ENCODE assay signal across 22 cellular contexts in the genomic region with DNA sequence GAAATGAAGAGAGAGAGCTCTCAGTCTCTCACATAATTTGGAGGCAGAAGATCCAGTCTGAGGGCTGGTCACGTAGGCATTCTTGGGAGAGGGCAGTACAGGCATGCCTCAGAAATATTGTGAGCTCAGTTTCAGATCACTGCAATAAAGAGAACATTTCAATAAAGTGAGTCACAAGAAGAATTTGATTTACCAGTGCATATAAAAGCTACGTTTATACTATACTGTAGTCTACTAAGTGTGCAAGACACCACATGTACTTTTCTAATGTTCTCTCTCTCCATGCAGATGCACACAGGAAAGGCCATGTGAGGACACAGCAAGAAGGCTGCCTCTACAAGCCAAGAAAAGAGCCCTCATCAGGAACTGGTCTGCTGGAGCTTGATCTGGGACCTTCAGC.
DNase-seq lines count a peak whose midpoint lies in the region; ATAC-seq, FAIRE-seq and TF ChIP-seq lines count a peak whose summit lies in the region.
"Had no signal": no experiment of that assay in that cellular context is flagged by ENCODE, and none has a peak within 500 bp of the region (broad histone marks: within the 10 kb centered on the region; RNA-seq: fewer than 3 reads in every experiment).

No MANE protein-coding gene starts in this region.

- H3K27me3 ChIP-seq in bronchial epithelial cell (ENCODE audit: control insufficient read depth, insufficient read depth, low read length) (no peaks in the 10 kb centered on the region), foreskin keratinocyte (no peaks in the 10 kb centered on the region), endodermal cell (ENCODE audit: control insufficient read depth, insufficient read depth, low read length, poor library complexity, severe bottlenecking) (no peaks in the 10 kb centered on the region)
- H3K27me3 ChIP-seq: BLaER1, MG63, SJCRH30 had no signal

- peak; percentile 7 for FAIRE-seq in bronchial epithelial cell (lab: Jason Lieb, UNC)
- FAIRE-seq: G401.6, GM12878, GM18507 had no signal

- no peak overlapping the region for H3K9ac ChIP-seq in endodermal cell (ENCODE audit: extremely low read depth, low read length, poor library complexity, severe bottlenecking)
- H3K9ac ChIP-seq: BLaER1 had no signal

- peaks cover 37% of the 10 kb centered on the region for H3K4me1 ChIP-seq in foreskin keratinocyte
- no peaks in the 10 kb centered on the region for H3K4me1 ChIP-seq in endodermal cell (ENCODE audit: control insufficient read depth, insufficient read depth, low read length)
- H3K4me1 ChIP-seq: BLaER1, SJCRH30 had no signal

- H3K9me3 Mint-ChIP-seq in endodermal cell = no peaks in the 10 kb centered on the region

- TF ChIP-seq CTCF in bronchial epithelial cell (IDR thresholded peaks at IDR 0.05; ENCODE audit: insufficient read depth, low read length, severe bottlenecking) = no peak
- TF ChIP-seq CTCF in foreskin keratinocyte (conservative IDR thresholded peaks at IDR 0.05) = peak; percentile 34
- no peak for TF ChIP-seq CTCF in endodermal cell (conservative IDR thresholded peaks at IDR 0.05)

- no peaks in the 10 kb centered on the region for H3K27me3 Mint-ChIP-seq in endodermal cell (ENCODE audit: insufficient read depth)

- H3K27ac Mint-ChIP-seq in endodermal cell = no peak overlapping the region
- H3K27ac Mint-ChIP-seq: CD8-positive, alpha-beta T cell had no signal

- H3K27ac ChIP-seq in foreskin keratinocyte (peak overlapping the region; percentile 82), endodermal cell (ENCODE audit: low read depth, low read length) (no peak overlapping the region)
- H3K27ac ChIP-seq: BLaER1, SJCRH30 had no signal

- no peaks in the 10 kb centered on the region for H3K4me1 Mint-ChIP-seq in endodermal cell

- H3K36me3 ChIP-seq in bronchial epithelial cell (ENCODE audit: control insufficient read depth, insufficient read depth, low read length) (no peaks in the 10 kb centered on the region), endodermal cell (ENCODE audit: control insufficient read depth, insufficient read depth, low read length) (no peaks in the 10 kb centered on the region)
- H3K36me3 ChIP-seq: BLaER1, MG63, SJCRH30 had no signal

- ATAC-seq in foreskin keratinocyte (peak; percentile 88), GM18909 (IDR thresholded peaks at IDR 0.05; ENCODE audit: poor library complexity, unreplicated experiment) (no peak)
- no peak for ATAC-seq in stimulated activated naive CD8-positive, alpha-beta T cell treated with anti-CD3 and anti-CD28 coated beads, Interleukin-15, Interleukin-2, amounts not matched to agents 100 U/mL and 50 U/mL, for 24 hours
- ATAC-seq: CD8-positive, alpha-beta T cell; GM12878 had no signal

- 89 to 90% methylated on average over 1 to 2 of the region's 2 CpGs for WGBS in endodermal cell (ENCODE audit: insufficient coverage in 1 of 2, insufficient read length in 1 of 2), 2 experiments

- H3K36me3 Mint-ChIP-seq in endodermal cell (ENCODE audit: low read depth) = no peaks in the 10 kb centered on the region
- H3K36me3 Mint-ChIP-seq: CD8-positive, alpha-beta T cell had no signal

- DNase-seq in EH (ENCODE audit: low read depth) = peak; percentile 88
- DNase-seq in M059J (ENCODE audit: low read depth) = peak; percentile 61
- DNase-seq in bronchial epithelial cell (ENCODE audit: low read depth) = peak; percentile 89
- peak; percentile 87 to 94 for DNase-seq in foreskin keratinocyte
- no peak for DNase-seq in NCI-H2196 treated with DMSO at 0.1 percent for 48 hours (lab: John Stamatoyannopoulos, UW; ENCODE audit: unreplicated experiment)
- no peak for DNase-seq in stimulated activated naive CD8-positive, alpha-beta T cell treated with anti-CD3 and anti-CD28 coated beads, Interleukin-15, Interleukin-2, amounts not matched to agents 100 U/mL and 50 U/mL, for 24 hours
- no peak for DNase-seq in endodermal cell
- DNase-seq: CD8-positive, alpha-beta T cell; GOT3; KBM-7; MG63; NCI-H1092; NCI-H2227 treated with DMSO at 0.1 percent for 48 hours; NCI-H526 treated with DMSO at 0.1 percent for 48 hours; OCI-M1; RPMI8226; SJCRH30 had no signal

- H3K9me3 ChIP-seq in endodermal cell (ENCODE audit: control insufficient read depth, low read length) = no peaks in the 10 kb centered on the region
- H3K9me3 ChIP-seq: BLaER1, MG63, SJCRH30 had no signal

- no peak overlapping the region for H3K4me3 ChIP-seq in bronchial epithelial cell (ENCODE audit: low read depth, low read length)
- H3K4me3 ChIP-seq in endodermal cell (ENCODE audit: low read length) = no peak overlapping the region
- H3K4me3 ChIP-seq: BLaER1, GM12878, MG63, SJCRH30 had no signal

- H3K4me3 Mint-ChIP-seq in endodermal cell = no peak overlapping the region
- H3K4me3 Mint-ChIP-seq: CD8-positive, alpha-beta T cell had no signal

Comparison
In these comparisons a context has a peak if more than half of its experiments do, and no peak if none do; other contexts are left out.
1. DNase-seq: peak in EH (single experiment), M059J (single experiment), bronchial epithelial cell (single experiment) and foreskin keratinocyte (2 of 2); none in NCI-H2196 treated with DMSO at 0.1 percent for 48 hours (single experiment), stimulated activated naive CD8-positive, alpha-beta T cell treated with anti-CD3 and anti-CD28 coated beads, Interleukin-15, Interleukin-2, amounts not matched to agents 100 U/mL and 50 U/mL, for 24 hours (single experiment) and endodermal cell (single experiment).